In the genomic region with DNA sequence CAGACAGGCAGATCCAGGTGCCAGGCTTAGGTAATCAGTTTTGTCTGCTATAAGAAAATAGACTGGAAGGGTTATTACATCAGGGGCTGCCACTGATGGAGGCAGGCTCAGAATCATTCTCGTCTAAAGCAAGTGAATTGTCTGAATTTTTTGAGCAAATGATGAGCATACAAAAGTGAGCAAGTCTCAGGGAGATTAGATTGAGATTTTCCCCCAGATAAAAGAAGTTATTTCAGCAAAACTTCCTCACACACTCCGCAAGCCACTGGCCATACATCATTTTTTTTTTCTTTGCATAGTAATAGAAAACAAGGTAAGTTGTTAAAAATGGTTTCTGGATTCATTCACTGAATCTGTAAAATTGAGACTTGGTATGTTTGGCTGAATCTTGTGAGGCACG, we compare ENCODE assay signal across 16 cellular contexts. TPM values are rescaled to one million over a fixed set of nuclear protein-coding genes. Genes with fewer than 3 reads are reported as not detected.
DNase-seq lines count a peak whose midpoint lies in the region; ATAC-seq, FAIRE-seq and TF ChIP-seq lines count a peak whose summit lies in the region.
"Had no signal": no experiment of that assay in that cellular context is flagged by ENCODE, and none has a peak within 500 bp of the region (broad histone marks: within the 10 kb centered on the region; RNA-seq: fewer than 3 reads in every experiment).

No MANE protein-coding gene starts in this region.

- peaks cover 3% of the 10 kb centered on the region for H3K36me3 Mint-ChIP-seq in Calu3 (ENCODE audit: insufficient read depth, unreplicated experiment)
- H3K36me3 Mint-ChIP-seq: T-cell had no signal

- H4K12ac ChIP-seq in trophoblast cell (ENCODE audit: low read depth, low read length), result no peak overlapping the region

- no peak overlapping the region for H3K18ac ChIP-seq in trophoblast cell (ENCODE audit: low read length)

- in situ Hi-C loops in Panc1 (cut with HindIII; ENCODE audit: low pct_unique_long_range_greater_than_20kb, low sequenced_read_pairs), result no loop called here

- no peak overlapping the region for H3K4ac ChIP-seq in trophoblast cell (ENCODE audit: low read depth, low read length)

- no peak overlapping the region for H3K4me3 Mint-ChIP-seq in Calu3 (ENCODE audit: low read depth, unreplicated experiment)
- H3K4me3 Mint-ChIP-seq: T-cell had no signal

- WGBS in hepatocyte (ENCODE audit: low lambda C conversion rate, missing lambda C conversion rate), result 69% methylated on average over 3 of the region's 3 CpGs
- WGBS in trophoblast cell (ENCODE audit: extremely low coverage, insufficient coverage, insufficient read length), result no CpG with 5 or more reads among the region's 3 CpGs

- no peaks in the 10 kb centered on the region for H3K9me3 Mint-ChIP-seq in Calu3 (ENCODE audit: low read depth, unreplicated experiment)

- H2AK5ac ChIP-seq in trophoblast cell (ENCODE audit: low read length), result no peak overlapping the region

- no peak overlapping the region for H3K9ac ChIP-seq in trophoblast cell (ENCODE audit: low read length)
- H3K9ac ChIP-seq: KMS-11 had no signal

- H3K4me3 ChIP-seq in Panc1 (ENCODE audit: low read depth in 2 of 2, low read length in 2 of 2) (no peak overlapping the region), hepatocyte (no peak overlapping the region), trophoblast cell (ENCODE audit: low read depth, low read length) (no peak overlapping the region)

- peaks cover 21% of the 10 kb centered on the region for H3K79me1 ChIP-seq in trophoblast cell (ENCODE audit: low read length)

- no peak overlapping the region for H3K14ac ChIP-seq in trophoblast cell (ENCODE audit: low read length)

- H3K27ac ChIP-seq in Panc1 (ENCODE audit: low read length) (peak overlapping the region; percentile 70), hepatocyte (peak overlapping the region; percentile 82), trophoblast cell (ENCODE audit: low read depth, low read length) (peak overlapping the region; percentile 80)
- H3K27ac ChIP-seq: KMS-11 had no signal

- no peak overlapping the region for H4K91ac ChIP-seq in trophoblast cell (ENCODE audit: low read depth, low read length)

- CTCF ChIA-PET in Calu3 (lab: Charles Lee) (interaction anchor here (1.2 kb wide), 1 partner anchor 10 kb away, joined by 3 read pairs; no protein-coding TSS in a partner anchor), Panc1 (lab: Charles Lee) (no interaction called here)

- no peaks in the 10 kb centered on the region for H3K9me2 ChIP-seq in hepatocyte (replicated peaks; ENCODE audit: insufficient read depth)

- H3K27ac Mint-ChIP-seq in Calu3 (ENCODE audit: unreplicated experiment), result peak overlapping the region; percentile 77
- H3K27ac Mint-ChIP-seq: T-cell had no signal

- POLR2A ChIA-PET in Panc1 (lab: Charles Lee), result no interaction called here

- no peak overlapping the region for H3K23ac ChIP-seq in trophoblast cell (ENCODE audit: low read length)

- no peaks in the 10 kb centered on the region for H3K36me3 ChIP-seq in Panc1 (ENCODE audit: control insufficient read depth, insufficient read depth, low read length)
- H3K36me3 ChIP-seq in hepatocyte (replicated peaks; ENCODE audit: insufficient read depth, low read depth), result no peaks in the 10 kb centered on the region
- peaks cover 0 to 2% of the 10 kb centered on the region in 2 experiments for H3K36me3 ChIP-seq in trophoblast cell (ENCODE audit: control insufficient read depth in 1 of 2, insufficient read depth in 2 of 2, low read length in 2 of 2)

- peaks cover 32% of the 10 kb centered on the region for H3K4me1 ChIP-seq in Panc1 (ENCODE audit: control insufficient read depth, insufficient read depth, low read length)
- peaks cover 37% of the 10 kb centered on the region for H3K4me1 ChIP-seq in hepatocyte (ENCODE audit: insufficient read depth)
- peaks cover 12 to 22% of the 10 kb centered on the region in 2 experiments for H3K4me1 ChIP-seq in trophoblast cell (ENCODE audit: control insufficient read depth in 1 of 2, insufficient read depth in 2 of 2, low read length in 2 of 2)

- peaks cover 89% of the 10 kb centered on the region for H3K79me2 ChIP-seq in hepatocyte
- H3K79me2 ChIP-seq in trophoblast cell (ENCODE audit: control insufficient read depth, insufficient read depth, low read length, poor library complexity), result peaks cover 4% of the 10 kb centered on the region

- H2BK5ac ChIP-seq in trophoblast cell (ENCODE audit: low read depth, low read length, poor library complexity), result no peak overlapping the region

- peaks cover 3% of the 10 kb centered on the region for H4K20me1 ChIP-seq in hepatocyte (ENCODE audit: insufficient read depth, poor library complexity, severe bottlenecking)

- H3K27me3 ChIP-seq in Panc1 (ENCODE audit: control insufficient read depth, insufficient read depth, low read length) (no peaks in the 10 kb centered on the region), hepatocyte (no peaks in the 10 kb centered on the region), trophoblast cell (ENCODE audit: insufficient read depth, low read length) (no peaks in the 10 kb centered on the region)

- ATAC-seq in Panc1, result no peak
- ATAC-seq: T-cell had no signal

- H3K4me2 ChIP-seq in hepatocyte (peak overlapping the region; percentile 38), trophoblast cell (ENCODE audit: low read length) (no peak overlapping the region)
- H3K4me2 ChIP-seq: KMS-11 had no signal

- H3K9me3 ChIP-seq in Panc1 (ENCODE audit: control insufficient read depth, insufficient read depth, low read depth, low read length) (no peaks in the 10 kb centered on the region), hepatocyte (ENCODE audit: low read depth) (no peaks in the 10 kb centered on the region), trophoblast cell (ENCODE audit: insufficient read depth, low read depth, low read length) (no peaks in the 10 kb centered on the region)

- no peak overlapping the region for H4K8ac ChIP-seq in trophoblast cell (ENCODE audit: low read depth, low read length)

- DNase-seq in Calu3 (no peak), Panc1 (ENCODE audit: low read depth, low spot score) (no peak), hepatocyte (ENCODE audit: low spot score) (no peak), trophoblast cell (peak; percentile 57 to 94), NCI-H1417 treated with DMSO at 0.1 percent for 48 hours (lab: John Stamatoyannopoulos, UW) (no peak), HTR-8/SVneo (ENCODE audit: insufficient read length, low spot score) (no peak), NCI-H2196 (lab: John Stamatoyannopoulos, UW; ENCODE audit: unreplicated experiment) (no peak)
- DNase-seq in activated CD4-positive, CD25-positive, alpha-beta regulatory T cell treated with anti-CD3 and anti-CD28 coated beads, Interleukin-2, amount 50 U/mL, for 72 hours, result no peak
- DNase-seq: activated gamma-delta T cell, midbrain, NCI-H1048, NCI-H2081 treated with DMSO at 0.1 percent for 48 hours, NCI-H524, substantia nigra, T-cell had no signal

- no TSS peak for BruUV-seq in Calu3 (replicated peaks; lab: Mats Ljungman, UMichigan)
- BruUV-seq in Panc1 (replicated peaks; lab: Mats Ljungman, UMichigan), result no TSS peak

- H2AFZ ChIP-seq in hepatocyte, result no peak overlapping the region
- no peak overlapping the region for H2AFZ ChIP-seq in trophoblast cell (ENCODE audit: insufficient read depth, low read length, poor library complexity)

- H3K4me1 Mint-ChIP-seq in Calu3 (ENCODE audit: low read depth, unreplicated experiment), result peaks cover 53% of the 10 kb centered on the region

- H2BK12ac ChIP-seq in trophoblast cell (ENCODE audit: low read length), result peak overlapping the region; percentile 69

- FAIRE-seq in HTR-8/SVneo (lab: Jason Lieb, UNC), result no peak

- peak overlapping the region; percentile 7 for H2BK120ac ChIP-seq in trophoblast cell (ENCODE audit: insufficient read depth, low read length, poor library complexity)

- intact Hi-C loops in Calu3 (cut with micrococcal nuclease; ENCODE audit: unreplicated experiment), result loop anchor here (5.0 kb wide), 1 partner anchor 34 kb away; no protein-coding TSS in a partner anchor
- intact Hi-C loops in Panc1 (cut with micrococcal nuclease; ENCODE audit: unreplicated experiment), result no loop called here

- no peak for TF ChIP-seq CTCF in Calu3 (IDR thresholded peaks at IDR 0.05; ENCODE audit: unreplicated experiment)
- no peak for TF ChIP-seq CTCF in Panc1 (IDR thresholded peaks at IDR 0.05)
- no peak for TF ChIP-seq CTCF in hepatocyte (IDR thresholded peaks at IDR 0.05; ENCODE audit: poor library complexity)

- no peaks in the 10 kb centered on the region for H3K27me3 Mint-ChIP-seq in Calu3 (ENCODE audit: unreplicated experiment)
- H3K27me3 Mint-ChIP-seq: T-cell had no signal

RNA-seq across cellular contexts. Expression of a gene that starts 52.9 kb away (rescaled TPM):
- 37.3 and 48.0 TPM in 2 replicates for total RNA-seq in Calu3 (2022)
- total RNA-seq in Panc1 (2021; ENCODE audit: unreplicated experiment), result 34.8 TPM
- polyA plus RNA-seq in Panc1 (2012; ENCODE audit: insufficient read length), result 7.4 TPM
- 13.8 and 27.5 TPM in 2 replicates for total RNA-seq in hepatocyte
- polyA plus RNA-seq in hepatocyte, result 7.8 and 8.6 TPM in 2 replicates
- 20.2 and 22.5 TPM in 2 replicates for polyA plus RNA-seq in trophoblast cell (2013)

Comparison
In these comparisons a context has a peak if more than half of its experiments do, and no peak if none do; other contexts are left out.
1. DNase-seq: peak in trophoblast cell (2 of 2); none in Calu3 (single experiment), Panc1 (single experiment), hepatocyte (single experiment), activated CD4-positive, CD25-positive, alpha-beta regulatory T cell treated with anti-CD3 and anti-CD28 coated beads, Interleukin-2, amount 50 U/mL, for 72 hours (single experiment), NCI-H1417 treated with DMSO at 0.1 percent for 48 hours (single experiment), HTR-8/SVneo (single experiment) and NCI-H2196 (single experiment).
2. Peak in every context shown above with its lines, with median percentiles within 50 percentile points of each other: H3K27ac ChIP-seq.